Comparison of ENCODE assay signal across 23 cellular contexts in genomic region chr5:8766448-8766847, GRCh38.
"Had no signal": no experiment of that assay in that cellular context is flagged by ENCODE, and none has a peak within 500 bp of the region (broad histone marks: within the 10 kb centered on the region; RNA-seq: fewer than 3 reads in every experiment).

No MANE protein-coding gene starts in this region.

- H3K4me3 ChIP-seq: dorsolateral prefrontal cortex, esophagus squamous epithelium, lung, psoas muscle, right lobe of liver, spleen, tibial artery, upper lobe of left lung, uterus had no signal

- H3K27ac ChIP-seq: dorsolateral prefrontal cortex, esophagus squamous epithelium, neutrophil, psoas muscle, right lobe of liver, tibial artery, upper lobe of left lung, uterus had no signal

- H3K27me3 ChIP-seq: dorsolateral prefrontal cortex, esophagus squamous epithelium, neutrophil, right lobe of liver, spleen, tibial artery, upper lobe of left lung, uterus had no signal

- H3K4me3 Mint-ChIP-seq: naive B cell; nephron; stimulated activated memory B cell treated with anti-CD40 and anti-IgM and Interleukin-4, amounts not matched to agents 10 μg/mL and 1 μg/mL and 100 μg/mL, for 72 hours; stimulated activated naive CD8-positive, alpha-beta T cell treated with anti-CD3 and anti-CD28 coated beads, Interleukin-15, Interleukin-2, amounts not matched to agents 100 ng/mL and 50 ng/mL, for 24 hours had no signal

- H3K9me3 Mint-ChIP-seq: stimulated activated naive CD8-positive, alpha-beta T cell treated with anti-CD3 and anti-CD28 coated beads, Interleukin-15, Interleukin-2, amounts not matched to agents 100 ng/mL and 50 ng/mL, for 24 hours had no signal

- ATAC-seq: left colon; left ventricle myocardium superior; psoas muscle; right lobe of liver; stimulated activated memory B cell treated with anti-CD40 and anti-IgM and Interleukin-4, amounts not matched to agents 10 μg/mL and 1 μg/mL and 100 μg/mL, for 72 hours had no signal

- H3K36me3 Mint-ChIP-seq: naive B cell; stimulated activated memory B cell treated with anti-CD40 and anti-IgM and Interleukin-4, amounts not matched to agents 10 μg/mL and 1 μg/mL and 100 μg/mL, for 72 hours had no signal

- H3K36me3 ChIP-seq: esophagus squamous epithelium, neutrophil, right lobe of liver, spleen, tibial artery, upper lobe of left lung, uterus had no signal

- H3K9me3 ChIP-seq: esophagus squamous epithelium, neutrophil, psoas muscle, right lobe of liver, tibial artery, upper lobe of left lung, uterus had no signal

- H3K4me1 Mint-ChIP-seq: naive B cell; nephron; stimulated activated memory B cell treated with anti-CD40 and anti-IgM and Interleukin-4, amounts not matched to agents 10 μg/mL and 1 μg/mL and 100 μg/mL, for 72 hours had no signal

- H3K27me3 Mint-ChIP-seq: naive B cell; stimulated activated memory B cell treated with anti-CD40 and anti-IgM and Interleukin-4, amounts not matched to agents 10 μg/mL and 1 μg/mL and 100 μg/mL, for 72 hours; stimulated activated naive CD8-positive, alpha-beta T cell treated with anti-CD3 and anti-CD28 coated beads, Interleukin-15, Interleukin-2, amounts not matched to agents 100 ng/mL and 50 ng/mL, for 24 hours had no signal

- H3K4me1 ChIP-seq: esophagus squamous epithelium, psoas muscle, right lobe of liver, spleen, tibial artery, upper lobe of left lung, uterus had no signal

- H3K27ac Mint-ChIP-seq: naive B cell; nephron; stimulated activated memory B cell treated with anti-CD40 and anti-IgM and Interleukin-4, amounts not matched to agents 10 μg/mL and 1 μg/mL and 100 μg/mL, for 72 hours; stimulated activated naive CD8-positive, alpha-beta T cell treated with anti-CD3 and anti-CD28 coated beads, Interleukin-15, Interleukin-2, amounts not matched to agents 100 ng/mL and 50 ng/mL, for 24 hours had no signal

- DNase-seq: cortex of kidney; dorsolateral prefrontal cortex; effector memory CD4-positive, alpha-beta T cell; esophagus squamous epithelium; left colon; left ventricle myocardium superior; mesendoderm; naive B cell; psoas muscle; retina; right lobe of liver; spleen; stimulated activated CD4-positive, alpha-beta T cell treated with anti-CD3 and anti-CD28 coated beads, Interleukin-15, amount 100 ng/mL, for 24 hours; stimulated activated CD4-positive, alpha-beta T cell treated with anti-CD3 and anti-CD28 coated beads, Interleukin-1b, Interleukin-23, amount 100 ng/mL, for 48 hours; stimulated activated CD4-positive, alpha-beta T cell treated with anti-CD3 and anti-CD28 coated beads, Interleukin-4, amount 100 ng/mL, for 24 hours; tibial artery; upper lobe of left lung; uterus had no signal
